In genomic region chr2:233410191-233410760, GRCh38 we compare ENCODE assay signal across 10 cellular contexts. TPM values are rescaled to one million over a fixed set of nuclear protein-coding genes. Genes with fewer than 3 reads are reported as not detected.
DNase-seq lines count a peak whose midpoint lies in the region; ATAC-seq and TF ChIP-seq lines count a peak whose summit lies in the region.
"Had no signal": no experiment of that assay in that cellular context is flagged by ENCODE, and none has a peak within 500 bp of the region (broad histone marks: within the 10 kb centered on the region; RNA-seq: fewer than 3 reads in every experiment).

No MANE protein-coding gene starts in this region.

- no peak for ATAC-seq in naive thymus-derived CD8-positive, alpha-beta T cell
- ATAC-seq in GM18502 (IDR thresholded peaks at IDR 0.05; ENCODE audit: poor library complexity, unreplicated experiment) (no peak), GM19455 (IDR thresholded peaks at IDR 0.05; ENCODE audit: unreplicated experiment) (no peak)

- no peaks in the 10 kb centered on the region for H3K9me2 ChIP-seq in Loucy (replicated peaks; ENCODE audit: low read depth, low read length)

- no peaks in the 10 kb centered on the region for H3K27me3 Mint-ChIP-seq in chondrocyte (ENCODE audit: low read depth)
- no peaks in the 10 kb centered on the region for H3K27me3 Mint-ChIP-seq in naive thymus-derived CD8-positive, alpha-beta T cell

- H3K27ac ChIP-seq in C4-2B = peak overlapping the region; percentile 25; the same call in 1 of the 2 replicates

- no peaks in the 10 kb centered on the region for H3K27me3 ChIP-seq in Loucy (ENCODE audit: insufficient read depth, low read length, poor library complexity, severe bottlenecking)

- peaks cover 23% of the 10 kb centered on the region for H3K9me3 Mint-ChIP-seq in chondrocyte (ENCODE audit: low read depth)
- peaks cover 0 to 3% (median 0%) of the 10 kb centered on the region in 9 donors for H3K9me3 Mint-ChIP-seq in naive thymus-derived CD8-positive, alpha-beta T cell

- peaks cover 33% of the 10 kb centered on the region for H4K20me1 ChIP-seq in Loucy (ENCODE audit: insufficient read depth, low read length, poor library complexity, severe bottlenecking)

- DNase-seq in chondrocyte (ENCODE audit: low spot score) (no peak), activated gamma-delta T cell treated with Interleukin-2 at 50 U/mL for 16 hours (no peak)
- DNase-seq in naive thymus-derived CD8-positive, alpha-beta T cell = no peak
- DNase-seq: NCI-H1694 treated with DMSO at 0.1 percent for 48 hours; stimulated activated CD4-positive, alpha-beta T cell treated with anti-CD3 and anti-CD28 coated beads, Interleukin-4, amount 100 ng/mL, for 1 hour; stimulated activated naive CD8-positive, alpha-beta T cell treated with anti-CD3 and anti-CD28 coated beads, Interleukin-15, Interleukin-2, amounts not matched to agents 100 U/mL and 50 U/mL, for 24 hours had no signal

- peak overlapping the region; percentile 58 for H3K27ac Mint-ChIP-seq in chondrocyte (ENCODE audit: unreplicated experiment)
- peak overlapping the region; percentile 89 to 97 (median 90) for H3K27ac Mint-ChIP-seq in naive thymus-derived CD8-positive, alpha-beta T cell

- H3F3A ChIP-seq in Loucy (ENCODE audit: low read depth) = peaks cover 13% of the 10 kb centered on the region; the same call in 1 of the 2 replicates

- peaks cover 30% of the 10 kb centered on the region; the same call in 1 of the 2 replicates for H3K36me3 ChIP-seq in Loucy (ENCODE audit: insufficient read depth, low read length)

- H3K79me2 ChIP-seq in Loucy (ENCODE audit: insufficient read depth, low read length) = peaks cover 90% of the 10 kb centered on the region

- peaks cover 83% of the 10 kb centered on the region for H3K4me1 Mint-ChIP-seq in chondrocyte (ENCODE audit: low read depth)
- peaks cover 36 to 97% (median 87%) of the 10 kb centered on the region in 4 donors for H3K4me1 Mint-ChIP-seq in naive thymus-derived CD8-positive, alpha-beta T cell

- peaks cover 23% of the 10 kb centered on the region for H3K4me1 ChIP-seq in Loucy (ENCODE audit: insufficient read depth, low read length, poor library complexity, severe bottlenecking)

- peaks cover 10% of the 10 kb centered on the region for H3K36me3 Mint-ChIP-seq in chondrocyte (ENCODE audit: low read depth)
- peaks cover 6 to 40% (median 11%) of the 10 kb centered on the region in 3 donors for H3K36me3 Mint-ChIP-seq in naive thymus-derived CD8-positive, alpha-beta T cell

- H3K4me3 Mint-ChIP-seq in chondrocyte (ENCODE audit: unreplicated experiment) = no peak overlapping the region
- peak overlapping the region; percentile 66 to 86 (median 72) for H3K4me3 Mint-ChIP-seq in naive thymus-derived CD8-positive, alpha-beta T cell

- H3K4me2 ChIP-seq in Loucy (ENCODE audit: low read depth, low read length, poor library complexity, severe bottlenecking) = peak overlapping the region; percentile 73

- no peak overlapping the region for H2AFZ ChIP-seq in Loucy (ENCODE audit: low read length)

- TF ChIP-seq CTCF in C4-2B (conservative IDR thresholded peaks at IDR 0.05) (no peak), Loucy (conservative IDR thresholded peaks at IDR 0.05; ENCODE audit: low read length) (no peak), chondrocyte (IDR thresholded peaks at IDR 0.05) (no peak)

- POLR2A ChIA-PET in naive thymus-derived CD8-positive, alpha-beta T cell (lab: Charles Lee) = interaction anchor here (0.7 to 14.1 kb wide), 5 partner anchors 8 to 132 kb away, joined by 3 to 292 read pairs (median 5); no protein-coding TSS in a partner anchor

- peaks cover 8% of the 10 kb centered on the region; the same call in 1 of the 2 replicates for H3K9me3 ChIP-seq in Loucy (ENCODE audit: insufficient read depth, low read depth, low read length)

- H3K9ac ChIP-seq in Loucy (ENCODE audit: low read depth, low read length, poor library complexity, severe bottlenecking) = no peak overlapping the region

- peak overlapping the region; percentile 42 for H3K4me3 ChIP-seq in Loucy (ENCODE audit: low read length, poor library complexity, severe bottlenecking)

RNA-seq across cellular contexts. Expression of gene DGKD, which starts 56.0 kb away (rescaled TPM):
- 56.9 to 67.1 TPM (median 66.3 TPM) in 3 replicates for total RNA-seq in chondrocyte
- total RNA-seq in naive thymus-derived CD8-positive, alpha-beta T cell = 100 to 1,000 TPM; 300 to 315 TPM
- polyA plus RNA-seq in naive thymus-derived CD8-positive, alpha-beta T cell = 10 to 100 TPM; 29.3 to 44.5 (median 31.6) TPM
